ENCODE assay signal across 16 cellular contexts in the genomic region with DNA sequence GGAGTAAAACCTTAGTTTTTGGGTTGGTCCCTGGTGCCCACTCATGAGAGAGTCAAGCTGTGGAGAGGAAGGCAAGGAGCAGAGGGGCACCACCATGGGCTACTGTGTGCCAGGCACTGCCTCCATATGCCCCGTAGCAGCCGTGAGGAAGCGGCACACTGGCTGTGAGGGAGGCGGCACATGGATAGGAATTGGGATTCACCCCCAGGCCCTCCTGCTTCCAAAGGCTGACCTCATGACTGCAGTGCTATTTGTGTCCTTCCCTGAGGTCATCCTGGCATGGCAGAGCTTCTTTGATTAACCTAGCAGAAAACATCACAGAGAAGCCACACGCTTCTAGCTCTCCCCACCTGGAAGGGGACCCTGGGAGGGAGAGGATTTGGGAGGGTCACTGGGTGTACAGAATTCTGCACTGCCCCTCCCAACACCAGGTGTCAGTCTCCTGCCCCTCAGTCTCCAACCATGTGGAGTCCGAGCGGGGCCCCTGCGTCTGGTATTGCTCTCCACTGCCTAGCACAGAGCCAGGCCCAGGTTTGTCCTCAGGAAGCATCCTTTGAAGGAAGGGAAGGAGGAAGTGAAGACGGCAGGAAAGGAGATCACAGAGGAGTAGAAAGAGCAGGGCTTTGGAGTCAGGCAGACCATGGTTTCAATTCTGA.
A peak's percentile ranks its signal among the peaks of the same experiment; 100 is the strongest.
DNase-seq lines count a peak whose midpoint lies in the region; ATAC-seq and TF ChIP-seq lines count a peak whose summit lies in the region.
"Had no signal": no experiment of that assay in that cellular context is flagged by ENCODE, and none has a peak within 500 bp of the region (broad histone marks: within the 10 kb centered on the region; RNA-seq: fewer than 3 reads in every experiment).

No MANE protein-coding gene starts in this region.

- POLR2A ChIA-PET in CD8-positive, alpha-beta T cell (lab: Charles Lee), result interaction anchor here (0.7 to 0.8 kb wide), 2 partner anchors 8 to 29 kb away, joined by 3 read pairs; no protein-coding TSS in a partner anchor

- TF ChIP-seq CTCF in CD8-positive, alpha-beta T cell (IDR thresholded peaks at IDR 0.05), result no peak
- TF ChIP-seq CTCF in chondrocyte (IDR thresholded peaks at IDR 0.05) (no peak), psoas muscle (IDR thresholded peaks at IDR 0.05) (no peak)

- WGBS in psoas muscle, 3 donors, result 42 to 68% (median 55%) methylated on average over 9 of the region's 9 CpGs

- H3K27ac Mint-ChIP-seq in CD8-positive, alpha-beta T cell, result peak overlapping the region; percentile 32
- no peak overlapping the region for H3K27ac Mint-ChIP-seq in chondrocyte (ENCODE audit: unreplicated experiment)
- H3K27ac Mint-ChIP-seq: nephron had no signal

- H3K4me3 ChIP-seq in CD8-positive, alpha-beta T cell (ENCODE audit: low read depth, low read length), result no peak overlapping the region
- H3K4me3 ChIP-seq in psoas muscle, result no peak overlapping the region
- H3K4me3 ChIP-seq: SJSA1 had no signal

- no peak overlapping the region for H3K27ac ChIP-seq in CD8-positive, alpha-beta T cell (ENCODE audit: low read depth, low read length)
- H3K27ac ChIP-seq in psoas muscle, result peak overlapping the region; percentile 81
- H3K27ac ChIP-seq: SJSA1 had no signal

- peaks cover 64% of the 10 kb centered on the region for H3K4me1 Mint-ChIP-seq in CD8-positive, alpha-beta T cell (ENCODE audit: low read depth)
- peaks cover 45% of the 10 kb centered on the region for H3K4me1 Mint-ChIP-seq in chondrocyte (ENCODE audit: low read depth)

- peaks cover 10% of the 10 kb centered on the region for H3K36me3 Mint-ChIP-seq in CD8-positive, alpha-beta T cell
- H3K36me3 Mint-ChIP-seq in chondrocyte (ENCODE audit: low read depth), result peaks cover 3% of the 10 kb centered on the region

- CTCF ChIA-PET in CD8-positive, alpha-beta T cell (lab: Charles Lee), result interaction anchor here (0.9 to 1.4 kb wide), 4 partner anchors 9 to 50 kb away, joined by 3 to 5 read pairs (median 3); no protein-coding TSS in a partner anchor

- peaks cover 37% of the 10 kb centered on the region for H3K4me1 ChIP-seq in CD8-positive, alpha-beta T cell (ENCODE audit: insufficient read depth, low read length)
- H3K4me1 ChIP-seq in psoas muscle, result peaks cover 61% of the 10 kb centered on the region

- H3K27me3 ChIP-seq in CD8-positive, alpha-beta T cell (ENCODE audit: insufficient read depth, low read length), result no peaks in the 10 kb centered on the region
- H3K27me3 ChIP-seq in psoas muscle (ENCODE audit: insufficient read depth in 3 of 3, low read length in 2 of 3), result no peaks in the 10 kb centered on the region
- H3K27me3 ChIP-seq: SJSA1 had no signal

- no peaks in the 10 kb centered on the region for H3K36me3 ChIP-seq in CD8-positive, alpha-beta T cell (ENCODE audit: insufficient read depth, low read length)
- no peaks in the 10 kb centered on the region for H3K36me3 ChIP-seq in psoas muscle (ENCODE audit: insufficient read depth in 1 of 2, low read depth in 1 of 2)

- H3K27me3 Mint-ChIP-seq in CD8-positive, alpha-beta T cell (ENCODE audit: low read depth), result no peaks in the 10 kb centered on the region
- no peaks in the 10 kb centered on the region for H3K27me3 Mint-ChIP-seq in chondrocyte (ENCODE audit: low read depth)
- H3K27me3 Mint-ChIP-seq: activated CD4-positive, alpha-beta T cell treated with anti-CD3 and anti-CD28 coated beads, Interleukin-2, amount 10 ng/mL, durations not matched to agents 7 days and 5 days had no signal

- no peaks in the 10 kb centered on the region for H3K9me3 Mint-ChIP-seq in CD8-positive, alpha-beta T cell
- H3K9me3 Mint-ChIP-seq in chondrocyte (ENCODE audit: low read depth), result no peaks in the 10 kb centered on the region
- H3K9me3 Mint-ChIP-seq: activated CD4-positive, alpha-beta T cell treated with anti-CD3 and anti-CD28 coated beads, Interleukin-2, amount 10 ng/mL, durations not matched to agents 7 days and 5 days; H9; nephron had no signal

- no peaks in the 10 kb centered on the region for H3K9me3 ChIP-seq in CD8-positive, alpha-beta T cell (ENCODE audit: low read length)
- no peaks in the 10 kb centered on the region for H3K9me3 ChIP-seq in psoas muscle
- H3K9me3 ChIP-seq: SJSA1 had no signal

- no peak overlapping the region for H3K4me3 Mint-ChIP-seq in CD8-positive, alpha-beta T cell
- no peak overlapping the region for H3K4me3 Mint-ChIP-seq in chondrocyte (ENCODE audit: unreplicated experiment)
- H3K4me3 Mint-ChIP-seq: activated CD4-positive, alpha-beta T cell treated with anti-CD3 and anti-CD28 coated beads, Interleukin-2, amount 10 ng/mL, durations not matched to agents 7 days and 5 days; H9; nephron had no signal

- intact Hi-C loops in CD8-positive, alpha-beta T cell (cut with DNase I, micrococcal nuclease), result no loop called here
- intact Hi-C loops in psoas muscle (cut with DNase I), result loop anchor here in 1 of 2 donors (5.0 kb wide), 1 partner anchor 111 kb away; a partner anchor contains a TSS

- DNase-seq in CD8-positive, alpha-beta T cell, result no peak
- DNase-seq in chondrocyte (ENCODE audit: low spot score) (peak; percentile 60), islet precursor cell (peak; percentile 64), psoas muscle (peak in 1 of 2 donors; percentile 55), UCSD-AML1 (lab: John Stamatoyannopoulos, UW; ENCODE audit: unreplicated experiment) (no peak), nucleus accumbens (lab: John Stamatoyannopoulos, UW) (no peak), GM03348 (ENCODE audit: low spot score) (no peak), globus pallidus (ENCODE audit: low spot score) (no peak)
- DNase-seq: activated CD4-positive, alpha-beta T cell treated with anti-CD3 and anti-CD28 coated beads, Interleukin-2, amount 10 ng/mL, durations not matched to agents 7 days and 5 days; caudate nucleus; H9; NCI-H1694 treated with DMSO at 0.1 percent for 48 hours; retina; stimulated activated CD4-positive, alpha-beta T cell treated with anti-CD3 and anti-CD28 coated beads, Interleukin-1b, Interleukin-23, amount 100 ng/mL, for 48 hours had no signal

- no peak for ATAC-seq in CD8-positive, alpha-beta T cell
- ATAC-seq in psoas muscle, result peak in 3 of 4 donors; percentile 56 to 74 (median 68)

Comparison
In these comparisons a context has a peak if more than half of its experiments do, and no peak if none do; other contexts are left out.
1. DNase-seq: peak in chondrocyte (single experiment) and islet precursor cell (single experiment); none in CD8-positive, alpha-beta T cell (0 of 7), UCSD-AML1 (single experiment), nucleus accumbens (0 of 56), GM03348 (single experiment) and globus pallidus (single experiment).